2 cellular contexts compared by ENCODE assay signal in the genomic region with DNA sequence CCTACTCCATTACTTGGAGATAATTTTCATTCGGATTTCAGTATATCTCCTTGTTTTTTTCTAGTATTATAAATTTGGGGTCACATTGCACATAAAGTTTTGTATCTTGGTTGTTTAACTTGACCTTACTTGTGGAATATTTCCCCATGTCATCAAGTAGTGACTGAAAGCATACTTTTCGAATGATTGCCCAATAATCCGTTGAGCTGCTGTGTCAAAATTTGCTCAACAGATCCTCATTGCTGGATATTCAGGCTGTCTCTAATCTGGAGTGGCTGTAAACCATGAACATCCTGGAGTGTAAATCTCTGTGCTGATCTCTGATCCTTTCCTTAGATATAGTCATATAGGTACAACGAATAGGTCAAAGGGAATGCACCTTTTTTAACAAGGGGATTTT.
A peak's percentile ranks its signal among the peaks of the same experiment; 100 is the strongest.
TF ChIP-seq lines count a peak whose summit lies in the region.

No MANE protein-coding gene starts in this region.

TF ChIP-seq in IMR-90, 13 proteins besides CTCF, POLR2A, EP300 and RAD21:
- TF ChIP-seq FOS (IDR thresholded peaks at IDR 0.05; ENCODE audit: low read depth, low read length), result no peak
- peak; percentile 86 for TF ChIP-seq CEBPB (IDR thresholded peaks at IDR 0.05; ENCODE audit: low read depth, low read length)

TF ChIP-seq in K562, 482 proteins besides CTCF, POLR2A, EP300 and RAD21:
- TF ChIP-seq CEBPG (CRISPR knock-in tag; IDR thresholded peaks at IDR 0.05), result no peak
- peak; percentile 76 to 78 for TF ChIP-seq CEBPG (tag; conservative IDR thresholded peaks at IDR 0.05 in 1 of 2, IDR thresholded peaks at IDR 0.05 in 1 of 2)
- peak; percentile 72 for TF ChIP-seq CEBPB (tag; IDR thresholded peaks at IDR 0.05)
- no peak for TF ChIP-seq MIER1 (IDR thresholded peaks at IDR 0.05; ENCODE audit: low read depth)
- no peak for TF ChIP-seq ARID2 (IDR thresholded peaks at IDR 0.05)
